In the genomic region with DNA sequence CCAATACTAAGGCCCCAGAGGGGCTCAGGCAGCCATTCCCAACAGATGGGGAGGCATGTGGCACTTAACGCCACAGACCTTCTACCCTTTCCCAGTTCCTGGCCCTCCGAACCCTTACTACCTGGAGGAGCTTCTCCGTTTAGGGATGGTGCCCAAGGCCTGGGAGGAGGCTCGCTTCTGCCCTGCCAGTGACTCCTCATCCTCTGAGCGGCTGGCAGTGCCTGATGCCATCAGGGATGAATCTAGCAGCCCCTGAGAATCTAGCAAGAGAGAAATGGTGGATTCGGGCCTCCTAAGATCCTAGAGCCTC, we compare ENCODE assay signal across 19 cellular contexts. TPM values are rescaled to one million over a fixed set of nuclear protein-coding genes. Genes with fewer than 3 reads are reported as not detected.
A peak's percentile ranks its signal among the peaks of the same experiment; 100 is the strongest.
DNase-seq lines count a peak whose midpoint lies in the region; ATAC-seq and TF ChIP-seq lines count a peak whose summit lies in the region.
"Had no signal": no experiment of that assay in that cellular context is flagged by ENCODE, and none has a peak within 500 bp of the region (broad histone marks: within the 10 kb centered on the region; RNA-seq: fewer than 3 reads in every experiment).

No MANE protein-coding gene starts in this region.

- H3K4me1 Mint-ChIP-seq in T-cell: peaks cover 46 to 63% (median 49%) of the 10 kb centered on the region in 3 donors

- no peaks in the 10 kb centered on the region for H3K27me3 Mint-ChIP-seq in T-cell

- ATAC-seq in Right ventricle myocardium superior (ENCODE audit: poor library complexity): no peak
- no peak for ATAC-seq in T-cell (replicated peaks in 1 of 4)
- ATAC-seq in right cardiac atrium: no peak
- ATAC-seq in GM18867 (IDR thresholded peaks at IDR 0.05; ENCODE audit: unreplicated experiment): no peak
- ATAC-seq in GM19395 (IDR thresholded peaks at IDR 0.05; ENCODE audit: unreplicated experiment): no peak
- ATAC-seq: body of pancreas, foreskin keratinocyte, left lobe of liver had no signal

- peaks cover 49% of the 10 kb centered on the region for H3K36me3 ChIP-seq in left ventricle myocardium inferior
- H3K36me3 ChIP-seq: ovary had no signal

- no peak for TF ChIP-seq CTCF in left ventricle myocardium inferior (IDR thresholded peaks at IDR 0.05; ENCODE audit: borderline replicate concordance)

- H3K36me3 Mint-ChIP-seq in T-cell: peaks cover 20% of the 10 kb centered on the region

- WGBS in right cardiac atrium: 95% methylated on average over 6 of the region's 6 CpGs

- intact Hi-C loops in left ventricle myocardium inferior (cut with micrococcal nuclease) (no loop called here), Right ventricle myocardium superior (cut with DNase I) (no loop called here), right cardiac atrium (cut with DNase I) (no loop called here)

- H3K27ac Mint-ChIP-seq in T-cell: peak overlapping the region in 1 of 2 donors; percentile 27

- no peaks in the 10 kb centered on the region for H3K9me3 Mint-ChIP-seq in T-cell

- POLR2A ChIA-PET in T-cell (lab: Charles Lee): no interaction called here

- H3K27me3 ChIP-seq in left ventricle myocardium inferior (ENCODE audit: low read depth): no peaks in the 10 kb centered on the region
- H3K27me3 ChIP-seq in right cardiac atrium (ENCODE audit: control insufficient read depth, insufficient read depth): no peaks in the 10 kb centered on the region
- H3K27me3 ChIP-seq: body of pancreas, foreskin keratinocyte, ovary had no signal

- H3K4me3 ChIP-seq in left ventricle myocardium inferior: peak overlapping the region; percentile 92
- no peak overlapping the region for H3K4me3 ChIP-seq in right cardiac atrium (ENCODE audit: low read length)
- H3K4me3 ChIP-seq: body of pancreas, ovary, thoracic aorta had no signal

- H3K9me3 ChIP-seq in left ventricle myocardium inferior (replicated peaks): no peaks in the 10 kb centered on the region
- no peaks in the 10 kb centered on the region for H3K9me3 ChIP-seq in right cardiac atrium (ENCODE audit: control insufficient read depth, low read length)
- H3K9me3 ChIP-seq: body of pancreas, ovary, thoracic aorta had no signal

- H3K4me1 ChIP-seq in left ventricle myocardium inferior: peaks cover 78% of the 10 kb centered on the region
- H3K4me1 ChIP-seq in right cardiac atrium (ENCODE audit: control insufficient read depth, insufficient read depth, low read length): peaks cover 10% of the 10 kb centered on the region
- H3K4me1 ChIP-seq: foreskin keratinocyte had no signal

- CTCF ChIA-PET in T-cell (lab: Charles Lee): interaction anchor here in 1 of 2 donors (0.7 kb wide), 1 partner anchor 260 kb away, joined by 4 read pairs; no protein-coding TSS in a partner anchor

- H3K27ac ChIP-seq in left ventricle myocardium inferior (replicated peaks) (peak overlapping the region; percentile 97), right cardiac atrium (ENCODE audit: low read length) (peak overlapping the region; percentile 83), temporal lobe (ENCODE audit: low read depth, low read length) (peak overlapping the region; percentile 90)
- H3K27ac ChIP-seq: body of pancreas, foreskin keratinocyte, ovary, thoracic aorta had no signal

- DNase-seq in left ventricle myocardium inferior: no peak
- no peak for DNase-seq in Right ventricle myocardium superior
- no peak for DNase-seq in T-cell
- no peak for DNase-seq in right cardiac atrium
- DNase-seq in SIG-M5 treated with dmso at 0.1 percent for 504 hours (lab: John Stamatoyannopoulos, UW; ENCODE audit: unreplicated experiment): no peak
- DNase-seq: body of pancreas; DMS 273 treated with DMSO at 0.1 percent for 48 hours; foreskin keratinocyte; GF-D8; NCI-H187 treated with DMSO at 0.1 percent for 48 hours; NCI-H446 treated with DMSO at 0.1 percent for 48 hours; ovary; small intestine; stimulated activated CD4-positive, alpha-beta T cell treated with anti-CD3 and anti-CD28 coated beads, Interleukin-4, amount 100 ng/mL, for 24 hours had no signal

- peak overlapping the region in 2 of 3 donors; percentile 6 to 100 for H3K4me3 Mint-ChIP-seq in T-cell

RNA-seq across cellular contexts. Expression of a gene that starts 2.0 kb away (rescaled TPM):
- total RNA-seq in left ventricle myocardium inferior (97.9 TPM), Right ventricle myocardium superior (83.0 TPM), T-cell (10 to 100 TPM; 66.1 to 89.0 (median 85.7) TPM), right cardiac atrium (100 to 1,000 TPM in 1 of 4 donors, 10 to 100 TPM in 3; 81.7 to 115 (median 87.0) TPM), temporal lobe (26.8 TPM)
- polyA plus RNA-seq in right cardiac atrium: 72.3 TPM

RNA-seq across cellular contexts. Expression of a gene that starts 27.1 kb away (rescaled TPM):
- 0.41 TPM for total RNA-seq in left ventricle myocardium inferior
- total RNA-seq in Right ventricle myocardium superior: 0.16 TPM
- total RNA-seq in T-cell: 1 to 10 TPM; 3.4 to 8.0 (median 5.5) TPM
- total RNA-seq in right cardiac atrium: 1 to 10 TPM in 3 of 4 donors, under 1 TPM in 1; 0.75 to 4.4 (median 1.2) TPM
- 1.6 TPM for polyA plus RNA-seq in right cardiac atrium
- 3.2 TPM for total RNA-seq in temporal lobe

RNA-seq across cellular contexts. Expression of a gene that starts 39.5 kb away (rescaled TPM):
- 0.33 TPM for total RNA-seq in left ventricle myocardium inferior
- total RNA-seq in Right ventricle myocardium superior: 0.46 TPM
- total RNA-seq in T-cell: under 1 TPM in 4 of 5 donors, not detected in 1; 0.32 to 0.65 (median 0.34) TPM
- total RNA-seq in right cardiac atrium: under 1 TPM; 0.17 to 0.74 (median 0.43) TPM
- polyA plus RNA-seq in right cardiac atrium: 0.16 TPM
- not detected for total RNA-seq in temporal lobe

RNA-seq across cellular contexts. Expression of a gene that starts 57.5 kb away (rescaled TPM):
- total RNA-seq in left ventricle myocardium inferior (22.0 TPM), Right ventricle myocardium superior (19.1 TPM), T-cell (10 to 100 TPM in 4 of 5 donors, 1 to 10 TPM in 1; 7.4 to 18.0 (median 16.5) TPM), right cardiac atrium (10 to 100 TPM; 19.2 to 26.7 (median 22.1) TPM), temporal lobe (13.8 TPM)
- polyA plus RNA-seq in right cardiac atrium: 15.9 TPM
